17 cellular contexts compared by ENCODE assay signal in the genomic region with DNA sequence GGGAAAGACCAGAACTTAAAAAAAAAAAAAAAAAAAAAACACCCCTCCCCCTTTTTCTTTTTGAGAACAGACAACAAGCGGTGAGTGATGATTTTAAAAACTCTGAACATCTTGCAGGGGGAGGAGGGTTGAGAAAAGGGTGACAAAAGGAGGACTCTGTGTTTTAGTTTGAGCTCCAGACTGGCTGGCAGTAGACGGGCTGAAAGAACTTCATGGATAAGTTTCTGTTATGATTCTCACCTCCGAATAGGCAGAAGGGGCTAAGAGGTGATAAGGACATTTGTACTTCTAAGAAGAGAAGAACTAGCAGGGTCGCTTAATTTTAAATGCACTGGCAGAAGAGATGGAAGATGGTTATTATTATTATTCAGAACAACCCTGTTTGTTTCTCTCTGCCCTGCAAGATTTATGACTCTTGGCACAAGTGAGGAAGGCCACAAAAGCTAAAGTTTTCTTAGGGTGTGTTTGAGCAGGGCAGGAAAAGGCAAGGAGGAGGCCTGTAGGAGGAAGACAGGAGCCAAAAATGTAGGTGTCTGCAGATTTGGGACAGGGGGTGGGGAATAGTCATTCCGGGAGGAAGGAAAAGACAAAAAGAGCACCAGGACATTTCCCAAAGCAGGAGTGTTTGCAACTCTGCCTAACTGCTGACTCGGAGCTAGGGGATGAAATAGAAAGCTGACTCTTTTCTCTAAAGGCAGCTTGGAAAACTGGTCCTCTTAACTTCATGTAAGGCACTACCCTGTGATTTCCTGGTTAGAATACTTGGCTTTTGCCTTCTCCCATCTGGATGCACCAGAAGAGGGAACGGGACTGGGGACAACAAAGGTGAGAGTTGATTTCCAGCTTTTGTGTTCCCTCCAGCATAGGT. TPM values are rescaled to one million over a fixed set of nuclear protein-coding genes. Genes with fewer than 3 reads are reported as not detected.
DNase-seq lines count a peak whose midpoint lies in the region; ATAC-seq, FAIRE-seq and TF ChIP-seq lines count a peak whose summit lies in the region.
"Had no signal": no experiment of that assay in that cellular context is flagged by ENCODE, and none has a peak within 500 bp of the region (broad histone marks: within the 10 kb centered on the region; RNA-seq: fewer than 3 reads in every experiment).

No MANE protein-coding gene starts in this region.

- BruUV-seq in mammary epithelial cell (replicated peaks; lab: Mats Ljungman, UMichigan): no TSS peak
- no TSS peak for BruUV-seq in HepG2 (replicated peaks; lab: Mats Ljungman, UMichigan)

- FAIRE-seq in HepG2 (lab: Jason Lieb, UNC): no peak
- FAIRE-seq: colon, D721Med had no signal

- H2AFZ ChIP-seq in mammary epithelial cell (ENCODE audit: low read depth, low read length) (no peak overlapping the region), HepG2 (ENCODE audit: low read length) (no peak overlapping the region)

- TF ChIP-seq CTCF in mammary epithelial cell (conservative IDR thresholded peaks at IDR 0.05 in 1 of 2, IDR thresholded peaks at IDR 0.05 in 1 of 2; ENCODE audit: extremely low read depth in 1 of 2, insufficient read depth in 1 of 2, low read depth in 1 of 2, low read length in 2 of 2): no peak
- TF ChIP-seq CTCF in HepG2 (CRISPR knock-in tag; IDR thresholded peaks at IDR 0.05): no peak
- TF ChIP-seq CTCF in suprapubic skin (IDR thresholded peaks at IDR 0.05): no peak
- TF ChIP-seq CTCF in GM20000 (IDR thresholded peaks at IDR 0.05; ENCODE audit: extremely low read depth, missing control alignments): no peak

- H3K4me1 ChIP-seq in mammary epithelial cell (ENCODE audit: insufficient read depth, low read length): peaks cover 24% of the 10 kb centered on the region
- no peaks in the 10 kb centered on the region for H3K4me1 ChIP-seq in HepG2 (ENCODE audit: insufficient read depth, low read length)
- peaks cover 84% of the 10 kb centered on the region for H3K4me1 ChIP-seq in suprapubic skin
- H3K4me1 ChIP-seq: SJSA1 had no signal

- dilution Hi-C loops in mammary epithelial cell (cut with HindIII; ENCODE audit: low sequenced_read_pairs): no loop called here

- in situ Hi-C loops in mammary epithelial cell (cut with MboI; ENCODE audit: low sequenced_read_pairs in 2 of 2) (no loop called here), HepG2 (cut with HindIII; ENCODE audit: extremely low pct_ligation_motif_present, low pct_unique_long_range_greater_than_20kb) (no loop called here)

- ATAC-seq in HepG2: no peak
- ATAC-seq in HG03571 (IDR thresholded peaks at IDR 0.05; ENCODE audit: unreplicated experiment): no peak

- DNase-seq in M059J (ENCODE audit: low read depth) (peak; percentile 70), mammary epithelial cell (peak; percentile 50), HepG2 (ENCODE audit: low spot score) (no peak), suprapubic skin (ENCODE audit: low spot score in 2 of 2) (no peak), GM20000 (ENCODE audit: low spot score) (no peak), nucleus accumbens (lab: John Stamatoyannopoulos, UW) (no peak), NOMO-1 treated with DMSO at 0.1 percent for 48 hours (lab: John Stamatoyannopoulos, UW; ENCODE audit: unreplicated experiment) (no peak)
- DNase-seq: activated B cell treated with CpG ODN at 0.5 μM for 24 hours; activated T-cell treated with anti-CD3 and anti-CD28 coated beads, Interleukin-2, amount 50 U/mL, for 48 hours; heart left ventricle; MG63 had no signal

- H3K9ac ChIP-seq in mammary epithelial cell (ENCODE audit: insufficient read depth, low read length): no peak overlapping the region
- no peak overlapping the region for H3K9ac ChIP-seq in HepG2 (ENCODE audit: insufficient read depth, low read depth, low read length)

- TF ChIP-seq RAD21 in HepG2 (CRISPR knock-in tag; IDR thresholded peaks at IDR 0.05): no peak

- H3K4me3 ChIP-seq in mammary epithelial cell (replicated peaks in 1 of 3; ENCODE audit: insufficient read depth in 1 of 3, low read depth in 2 of 3, low read length in 3 of 3) (no peak overlapping the region), HepG2 (replicated peaks in 1 of 3; ENCODE audit: insufficient read depth in 1 of 3, low read depth in 2 of 3, low read length in 3 of 3) (no peak overlapping the region), suprapubic skin (peak overlapping the region; percentile 54)
- H3K4me3 ChIP-seq: MG63 had no signal

- WGBS in mammary epithelial cell (ENCODE audit: low coverage, missing lambda C conversion rate): 69% methylated on average over 6 of the region's 7 CpGs
- WGBS in HepG2 (ENCODE audit: low lambda C conversion rate): under 1% methylated on average over 7 of the region's 7 CpGs
- WGBS in suprapubic skin: 21% methylated on average over 7 of the region's 7 CpGs

- H3K4me2 ChIP-seq in mammary epithelial cell (ENCODE audit: insufficient read depth, low read depth, low read length) (peak overlapping the region; percentile 100), HepG2 (ENCODE audit: low read depth, low read length) (no peak overlapping the region)

- CTCF ChIA-PET in mammary epithelial cell (lab: Charles Lee; ENCODE audit: low non-redundant PET): no interaction called here
- CTCF ChIA-PET in HepG2 (lab: Yijun Ruan, JAX; ENCODE audit: low intra/inter-chr PET ratio, low total read pairs): no interaction called here

- no peaks in the 10 kb centered on the region for H3K9me3 ChIP-seq in mammary epithelial cell (replicated peaks; ENCODE audit: insufficient read depth, low read length)
- H3K9me3 ChIP-seq in HepG2 (ENCODE audit: low read length): no peaks in the 10 kb centered on the region
- H3K9me3 ChIP-seq in suprapubic skin: no peaks in the 10 kb centered on the region
- H3K9me3 ChIP-seq: heart left ventricle, MG63, SJSA1 had no signal

- POLR2A ChIA-PET in HepG2 (lab: Yijun Ruan, JAX): no interaction called here

- H3K27me3 ChIP-seq in mammary epithelial cell (ENCODE audit: insufficient read depth, low read length): no peaks in the 10 kb centered on the region
- H3K27me3 ChIP-seq in HepG2 (ENCODE audit: control insufficient read depth in 1 of 2, insufficient read depth in 2 of 2, low read length in 2 of 2): peaks cover 39 to 96% of the 10 kb centered on the region in 2 experiments
- no peaks in the 10 kb centered on the region for H3K27me3 ChIP-seq in suprapubic skin
- H3K27me3 ChIP-seq: MG63, SJSA1 had no signal

- intact Hi-C loops in mammary epithelial cell (cut with micrococcal nuclease): no loop called here
- intact Hi-C loops in HepG2 (cut with micrococcal nuclease; ENCODE audit: unreplicated experiment): no loop called here

- TF ChIP-seq EP300 in HepG2 (IDR thresholded peaks at IDR 0.05; ENCODE audit: low read depth in 2 of 2, low read length in 2 of 2) (no peak), HepG2 (CRISPR knock-in tag; IDR thresholded peaks at IDR 0.05; ENCODE audit: borderline replicate concordance) (no peak), suprapubic skin (IDR thresholded peaks at IDR 0.05) (no peak)

- TF ChIP-seq POLR2A in HepG2 (IDR thresholded peaks at IDR 0.05; ENCODE audit: insufficient read depth in 1 of 2, low read depth in 2 of 2, low read length in 2 of 2) (no peak), suprapubic skin (IDR thresholded peaks at IDR 0.05) (no peak)

- H3K79me2 ChIP-seq in mammary epithelial cell (ENCODE audit: insufficient read depth, low read length): peaks cover 17% of the 10 kb centered on the region
- H3K79me2 ChIP-seq in HepG2 (ENCODE audit: insufficient read depth, low read length): no peaks in the 10 kb centered on the region

- H3K36me3 ChIP-seq in mammary epithelial cell (ENCODE audit: insufficient read depth, low read length) (no peaks in the 10 kb centered on the region), HepG2 (replicated peaks in 1 of 2; ENCODE audit: control insufficient read depth in 1 of 2, insufficient read depth in 2 of 2, low read length in 2 of 2) (no peaks in the 10 kb centered on the region), suprapubic skin (peaks cover 5% of the 10 kb centered on the region)
- H3K36me3 ChIP-seq: SJSA1 had no signal

- no peak overlapping the region for H3K27ac ChIP-seq in mammary epithelial cell (ENCODE audit: insufficient read depth, low read depth, low read length)
- H3K27ac ChIP-seq in HepG2 (ENCODE audit: extremely low read length, insufficient read depth, low read length): no peak overlapping the region
- peak overlapping the region; percentile 85 for H3K27ac ChIP-seq in suprapubic skin
- H3K27ac ChIP-seq: SJSA1 had no signal

- no peaks in the 10 kb centered on the region for H4K20me1 ChIP-seq in mammary epithelial cell (ENCODE audit: insufficient read depth, low read length)
- H4K20me1 ChIP-seq in HepG2 (ENCODE audit: insufficient read depth, low read length): no peaks in the 10 kb centered on the region; the same call in 1 of the 2 replicates

RNA-seq across cellular contexts. Expression of gene HOXB2, which starts 11.9 kb away (rescaled TPM):
- total RNA-seq in M059J (2014; rRNA removed; shearing (Covaris generic)): 17.4 and 30.7 TPM in 2 replicates
- total RNA-seq in mammary epithelial cell (10 to 100 TPM in 1 of 2 donors, 1 to 10 TPM in 1; 3.3 to 18.9 TPM), HepG2 (2016; rRNA removed; fragmentation: Illumina TruSeq; extraction: Trizol) (not detected in 2 replicates), suprapubic skin (10 to 100 TPM in 2 of 4 donors, 1 to 10 TPM in 2; 8.4 to 13.6 (median 9.9) TPM)
- polyA plus RNA-seq in mammary epithelial cell (6.7 TPM), HepG2 (2011; rRNA removed) (not detected in 2 replicates)
- polyA minus RNA-seq in mammary epithelial cell: 2.8 TPM
- total RNA-seq in HepG2 (2016; cell fraction: cytosol; rRNA removed; fragmentation: Illumina TruSeq; extraction: Trizol; ENCODE audit: low read depth): not detected in 2 replicates
- total RNA-seq in HepG2 (2016; cell fraction: insoluble cytoplasmic fraction; rRNA removed; fragmentation: Illumina TruSeq; extraction: Trizol): not detected in 2 replicates
- not detected in 2 replicates for total RNA-seq in HepG2 (2016; cell fraction: membrane; rRNA removed; fragmentation: Illumina TruSeq; extraction: Trizol)
- total RNA-seq in HepG2 (2016; cell fraction: nucleus; rRNA removed; fragmentation: Illumina TruSeq; extraction: Trizol): not detected in 2 replicates
- not detected in 2 replicates for polyA plus RNA-seq in HepG2 (2011; cell fraction: cytosol; rRNA removed)
- polyA plus RNA-seq in HepG2 (2011; cell fraction: nucleus; rRNA removed): not detected in 2 replicates
- not detected in 2 replicates for polyA plus RNA-seq in HepG2 (2012)
- polyA plus RNA-seq in HepG2 (2016; cell fraction: cytosol; fragmentation: Illumina TruSeq; extraction: Trizol; ENCODE audit: low read depth): not detected in 2 replicates
- polyA plus RNA-seq in HepG2 (2016; cell fraction: insoluble cytoplasmic fraction; fragmentation: Illumina TruSeq; extraction: Trizol; ENCODE audit: low read depth): not detected in 2 replicates
- polyA plus RNA-seq in HepG2 (2016; cell fraction: membrane; fragmentation: Illumina TruSeq; extraction: Trizol; ENCODE audit: low read depth): not detected in 2 replicates
- polyA plus RNA-seq in HepG2 (2016; cell fraction: nucleus; fragmentation: Illumina TruSeq; extraction: Trizol; ENCODE audit: insufficient read depth, low read depth): not detected in 2 replicates
- 0.28 TPM in 1 of 2 replicates, not detected in the other for polyA minus RNA-seq in HepG2 (2011; rRNA and poly(A)+ RNA removed; ENCODE audit: low replicate concordance)
- not detected in 2 replicates for polyA minus RNA-seq in HepG2 (2011; cell fraction: cytosol; rRNA and poly(A)+ RNA removed)
- polyA minus RNA-seq in HepG2 (2011; cell fraction: nucleus; rRNA and poly(A)+ RNA removed): not detected in 2 replicates
- total RNA-seq: NCI-H460 had no signal

RNA-seq across cellular contexts. Expression of gene HOXB4, which starts 21.4 kb away (rescaled TPM):
- total RNA-seq in M059J (2014; rRNA removed; shearing (Covaris generic)): 0.20 and 0.57 TPM in 2 replicates
- total RNA-seq in mammary epithelial cell (under 1 TPM; 0.16 to 0.17 TPM), HepG2 (2016; rRNA removed; fragmentation: Illumina TruSeq; extraction: Trizol) (not detected in 2 replicates), suprapubic skin (1 to 10 TPM in 3 of 4 donors, under 1 TPM in 1; 0.42 to 3.5 (median 1.0) TPM)
- polyA plus RNA-seq in mammary epithelial cell (0.01 TPM), HepG2 (2011; rRNA removed) (not detected in 2 replicates)
- not detected for polyA minus RNA-seq in mammary epithelial cell
- not detected in 2 replicates for total RNA-seq in HepG2 (2016; cell fraction: cytosol; rRNA removed; fragmentation: Illumina TruSeq; extraction: Trizol; ENCODE audit: low read depth)
- total RNA-seq in HepG2 (2016; cell fraction: insoluble cytoplasmic fraction; rRNA removed; fragmentation: Illumina TruSeq; extraction: Trizol): not detected in 2 replicates
- not detected in 2 replicates for total RNA-seq in HepG2 (2016; cell fraction: membrane; rRNA removed; fragmentation: Illumina TruSeq; extraction: Trizol)
- total RNA-seq in HepG2 (2016; cell fraction: nucleus; rRNA removed; fragmentation: Illumina TruSeq; extraction: Trizol): not detected in 2 replicates
- polyA plus RNA-seq in HepG2 (2011; cell fraction: cytosol; rRNA removed): not detected in 2 replicates
- polyA plus RNA-seq in HepG2 (2011; cell fraction: nucleus; rRNA removed): not detected in 2 replicates
- not detected in 2 replicates for polyA plus RNA-seq in HepG2 (2012)
- polyA plus RNA-seq in HepG2 (2016; cell fraction: cytosol; fragmentation: Illumina TruSeq; extraction: Trizol; ENCODE audit: low read depth): not detected in 2 replicates
- not detected in 2 replicates for polyA plus RNA-seq in HepG2 (2016; cell fraction: insoluble cytoplasmic fraction; fragmentation: Illumina TruSeq; extraction: Trizol; ENCODE audit: low read depth)
- not detected in 2 replicates for polyA plus RNA-seq in HepG2 (2016; cell fraction: membrane; fragmentation: Illumina TruSeq; extraction: Trizol; ENCODE audit: low read depth)
- polyA plus RNA-seq in HepG2 (2016; cell fraction: nucleus; fragmentation: Illumina TruSeq; extraction: Trizol; ENCODE audit: insufficient read depth, low read depth): not detected in 2 replicates
- polyA minus RNA-seq in HepG2 (2011; rRNA and poly(A)+ RNA removed; ENCODE audit: low replicate concordance): 0.04 and 0.49 TPM in 2 replicates
- not detected in 2 replicates for polyA minus RNA-seq in HepG2 (2011; cell fraction: cytosol; rRNA and poly(A)+ RNA removed)
- polyA minus RNA-seq in HepG2 (2011; cell fraction: nucleus; rRNA and poly(A)+ RNA removed): not detected in 2 replicates

RNA-seq across cellular contexts. Expression of gene HOXB1, which starts 26.0 kb away (rescaled TPM):
- not detected in 2 replicates for total RNA-seq in M059J (2014; rRNA removed; shearing (Covaris generic))
- total RNA-seq in mammary epithelial cell (not detected), HepG2 (2016; rRNA removed; fragmentation: Illumina TruSeq; extraction: Trizol) (not detected in 2 replicates), suprapubic skin (not detected)
- polyA plus RNA-seq in mammary epithelial cell (not detected), HepG2 (2011; rRNA removed) (not detected in 2 replicates)
- not detected for polyA minus RNA-seq in mammary epithelial cell
- total RNA-seq in HepG2 (2016; cell fraction: cytosol; rRNA removed; fragmentation: Illumina TruSeq; extraction: Trizol; ENCODE audit: low read depth): not detected in 2 replicates
- total RNA-seq in HepG2 (2016; cell fraction: insoluble cytoplasmic fraction; rRNA removed; fragmentation: Illumina TruSeq; extraction: Trizol): not detected in 2 replicates
- not detected in 2 replicates for total RNA-seq in HepG2 (2016; cell fraction: membrane; rRNA removed; fragmentation: Illumina TruSeq; extraction: Trizol)
- total RNA-seq in HepG2 (2016; cell fraction: nucleus; rRNA removed; fragmentation: Illumina TruSeq; extraction: Trizol): not detected in 2 replicates
- not detected in 2 replicates for polyA plus RNA-seq in HepG2 (2011; cell fraction: cytosol; rRNA removed)
- not detected in 2 replicates for polyA plus RNA-seq in HepG2 (2011; cell fraction: nucleus; rRNA removed)
- not detected in 2 replicates for polyA plus RNA-seq in HepG2 (2012)
- not detected in 2 replicates for polyA plus RNA-seq in HepG2 (2016; cell fraction: cytosol; fragmentation: Illumina TruSeq; extraction: Trizol; ENCODE audit: low read depth)
- polyA plus RNA-seq in HepG2 (2016; cell fraction: insoluble cytoplasmic fraction; fragmentation: Illumina TruSeq; extraction: Trizol; ENCODE audit: low read depth): not detected in 2 replicates
- polyA plus RNA-seq in HepG2 (2016; cell fraction: membrane; fragmentation: Illumina TruSeq; extraction: Trizol; ENCODE audit: low read depth): not detected in 2 replicates
- polyA plus RNA-seq in HepG2 (2016; cell fraction: nucleus; fragmentation: Illumina TruSeq; extraction: Trizol; ENCODE audit: insufficient read depth, low read depth): not detected in 2 replicates
- polyA minus RNA-seq in HepG2 (2011; rRNA and poly(A)+ RNA removed; ENCODE audit: low replicate concordance): not detected in 2 replicates
- polyA minus RNA-seq in HepG2 (2011; cell fraction: cytosol; rRNA and poly(A)+ RNA removed): not detected in 2 replicates
- not detected in 2 replicates for polyA minus RNA-seq in HepG2 (2011; cell fraction: nucleus; rRNA and poly(A)+ RNA removed)
- total RNA-seq: activated B cell treated with CpG ODN at 0.5 μM for 24 hours, heart left ventricle, NCI-H460, SJSA1, smooth muscle cell had no signal
- polyA plus RNA-seq: heart left ventricle, smooth muscle cell had no signal

RNA-seq across cellular contexts. Expression of gene HOXB3, which starts 33.3 kb away (rescaled TPM):
- total RNA-seq in M059J (2014; rRNA removed; shearing (Covaris generic)): 10.2 and 15.4 TPM in 2 replicates
- total RNA-seq in mammary epithelial cell (1 to 10 TPM; 1.5 to 5.2 TPM), HepG2 (2016; rRNA removed; fragmentation: Illumina TruSeq; extraction: Trizol) (not detected in 2 replicates), suprapubic skin (10 to 100 TPM in 1 of 4 donors, 1 to 10 TPM in 3; 2.3 to 20.8 (median 3.9) TPM)
- polyA plus RNA-seq in mammary epithelial cell (2.6 TPM), HepG2 (2011; rRNA removed) (not detected in 2 replicates)
- 0.67 TPM for polyA minus RNA-seq in mammary epithelial cell
- not detected in 2 replicates for total RNA-seq in HepG2 (2016; cell fraction: cytosol; rRNA removed; fragmentation: Illumina TruSeq; extraction: Trizol; ENCODE audit: low read depth)
- total RNA-seq in HepG2 (2016; cell fraction: insoluble cytoplasmic fraction; rRNA removed; fragmentation: Illumina TruSeq; extraction: Trizol): not detected in 2 replicates
- not detected in 2 replicates for total RNA-seq in HepG2 (2016; cell fraction: membrane; rRNA removed; fragmentation: Illumina TruSeq; extraction: Trizol)
- not detected in 2 replicates for total RNA-seq in HepG2 (2016; cell fraction: nucleus; rRNA removed; fragmentation: Illumina TruSeq; extraction: Trizol)
- polyA plus RNA-seq in HepG2 (2011; cell fraction: cytosol; rRNA removed): not detected in 2 replicates
- 0.28 TPM in 1 of 2 replicates, not detected in the other for polyA plus RNA-seq in HepG2 (2011; cell fraction: nucleus; rRNA removed)
- not detected in 2 replicates for polyA plus RNA-seq in HepG2 (2012)
- polyA plus RNA-seq in HepG2 (2016; cell fraction: cytosol; fragmentation: Illumina TruSeq; extraction: Trizol; ENCODE audit: low read depth): not detected in 2 replicates
- not detected in 2 replicates for polyA plus RNA-seq in HepG2 (2016; cell fraction: insoluble cytoplasmic fraction; fragmentation: Illumina TruSeq; extraction: Trizol; ENCODE audit: low read depth)
- not detected in 2 replicates for polyA plus RNA-seq in HepG2 (2016; cell fraction: membrane; fragmentation: Illumina TruSeq; extraction: Trizol; ENCODE audit: low read depth)
- not detected in 2 replicates for polyA plus RNA-seq in HepG2 (2016; cell fraction: nucleus; fragmentation: Illumina TruSeq; extraction: Trizol; ENCODE audit: insufficient read depth, low read depth)
- polyA minus RNA-seq in HepG2 (2011; rRNA and poly(A)+ RNA removed; ENCODE audit: low replicate concordance): 2.3 TPM in 1 of 2 replicates, not detected in the other
- not detected in 2 replicates for polyA minus RNA-seq in HepG2 (2011; cell fraction: cytosol; rRNA and poly(A)+ RNA removed)
- not detected in 2 replicates for polyA minus RNA-seq in HepG2 (2011; cell fraction: nucleus; rRNA and poly(A)+ RNA removed)

RNA-seq across cellular contexts. Expression of gene HOXB5, which starts 36.8 kb away (rescaled TPM):
- 0.10 and 0.37 TPM in 2 replicates for total RNA-seq in M059J (2014; rRNA removed; shearing (Covaris generic))
- total RNA-seq in mammary epithelial cell (not detected), HepG2 (2016; rRNA removed; fragmentation: Illumina TruSeq; extraction: Trizol) (not detected in 2 replicates), suprapubic skin (under 1 TPM in 2 of 4 donors, not detected in 2; 0.72 to 0.80 TPM)
- polyA plus RNA-seq in mammary epithelial cell (not detected), HepG2 (2011; rRNA removed) (not detected in 2 replicates)
- not detected for polyA minus RNA-seq in mammary epithelial cell
- not detected in 2 replicates for total RNA-seq in HepG2 (2016; cell fraction: cytosol; rRNA removed; fragmentation: Illumina TruSeq; extraction: Trizol; ENCODE audit: low read depth)
- total RNA-seq in HepG2 (2016; cell fraction: insoluble cytoplasmic fraction; rRNA removed; fragmentation: Illumina TruSeq; extraction: Trizol): not detected in 2 replicates
- not detected in 2 replicates for total RNA-seq in HepG2 (2016; cell fraction: membrane; rRNA removed; fragmentation: Illumina TruSeq; extraction: Trizol)
- not detected in 2 replicates for total RNA-seq in HepG2 (2016; cell fraction: nucleus; rRNA removed; fragmentation: Illumina TruSeq; extraction: Trizol)
- not detected in 2 replicates for polyA plus RNA-seq in HepG2 (2011; cell fraction: cytosol; rRNA removed)
- polyA plus RNA-seq in HepG2 (2011; cell fraction: nucleus; rRNA removed): not detected in 2 replicates
- polyA plus RNA-seq in HepG2 (2012): not detected in 2 replicates
- polyA plus RNA-seq in HepG2 (2016; cell fraction: cytosol; fragmentation: Illumina TruSeq; extraction: Trizol; ENCODE audit: low read depth): not detected in 2 replicates
- polyA plus RNA-seq in HepG2 (2016; cell fraction: insoluble cytoplasmic fraction; fragmentation: Illumina TruSeq; extraction: Trizol; ENCODE audit: low read depth): not detected in 2 replicates
- polyA plus RNA-seq in HepG2 (2016; cell fraction: membrane; fragmentation: Illumina TruSeq; extraction: Trizol; ENCODE audit: low read depth): not detected in 2 replicates
- not detected in 2 replicates for polyA plus RNA-seq in HepG2 (2016; cell fraction: nucleus; fragmentation: Illumina TruSeq; extraction: Trizol; ENCODE audit: insufficient read depth, low read depth)
- 0.49 TPM in 1 of 2 replicates, not detected in the other for polyA minus RNA-seq in HepG2 (2011; rRNA and poly(A)+ RNA removed; ENCODE audit: low replicate concordance)
- polyA minus RNA-seq in HepG2 (2011; cell fraction: cytosol; rRNA and poly(A)+ RNA removed): not detected in 2 replicates
- not detected in 2 replicates for polyA minus RNA-seq in HepG2 (2011; cell fraction: nucleus; rRNA and poly(A)+ RNA removed)
- total RNA-seq: activated B cell treated with CpG ODN at 0.5 μM for 24 hours had no signal

Comparison
In these comparisons a context has a peak if more than half of its experiments do, and no peak if none do; other contexts are left out.
1. DNase-seq: peak in M059J (single experiment) and mammary epithelial cell (single experiment); none in HepG2 (single experiment), suprapubic skin (0 of 2), GM20000 (single experiment), nucleus accumbens (0 of 56) and NOMO-1 treated with DMSO at 0.1 percent for 48 hours (single experiment).
2. RNA of gene HOXB2, which starts 11.9 kb away (total RNA-seq): 17.4 to 30.7 TPM in M059J, 3.3 to 18.9 TPM in mammary epithelial cell and 8.4 to 13.6 TPM in suprapubic skin; not detected in HepG2; every median in the first group is over 4 times any median in the second.